19 cellular contexts compared by ENCODE assay signal in genomic region chr4:48074657-48075056, GRCh38. TPM values are rescaled to one million over a fixed set of nuclear protein-coding genes. Genes with fewer than 3 reads are reported as not detected.
DNase-seq lines count a peak whose midpoint lies in the region; ATAC-seq and TF ChIP-seq lines count a peak whose summit lies in the region.
"Had no signal": no experiment of that assay in that cellular context is flagged by ENCODE, and none has a peak within 500 bp of the region (broad histone marks: within the 10 kb centered on the region; RNA-seq: fewer than 3 reads in every experiment).

No MANE protein-coding gene starts in this region.

- H3K27ac ChIP-seq in breast epithelium, result no peak overlapping the region
- no peak overlapping the region for H3K27ac ChIP-seq in SK-N-SH (ENCODE audit: low read depth in 2 of 2, low read length in 1 of 2)
- H3K27ac ChIP-seq: HL-60 had no signal

- H3K9me3 ChIP-seq in breast epithelium, result no peaks in the 10 kb centered on the region
- no peaks in the 10 kb centered on the region for H3K9me3 ChIP-seq in SK-N-SH
- H3K9me3 ChIP-seq: BLaER1 treated with 17β-estradiol and CSF1 and Interleukin-3, amounts not matched to agents 10 nM and 100 nM had no signal

- no peaks in the 10 kb centered on the region for H4K20me1 ChIP-seq in SK-N-SH (ENCODE audit: insufficient read depth)
- H4K20me1 ChIP-seq: BLaER1 treated with 17β-estradiol and CSF1 and Interleukin-3, amounts not matched to agents 10 nM and 100 nM had no signal

- H3K9me2 ChIP-seq in SK-N-SH, result no peaks in the 10 kb centered on the region

- H3K4me3 Mint-ChIP-seq in activated naive CD8-positive, alpha-beta T cell, result no peak overlapping the region
- no peak overlapping the region for H3K4me3 Mint-ChIP-seq in activated naive CD8-positive, alpha-beta T cell treated with anti-CD3 and anti-CD28 coated beads, Interleukin-2, amount 50 U/mL, for 24 hours
- H3K4me3 Mint-ChIP-seq in T-cell, result no peak overlapping the region
- H3K4me3 Mint-ChIP-seq in progenitor cell of endocrine pancreas (ENCODE audit: low read depth), result no peak overlapping the region
- H3K4me3 Mint-ChIP-seq: CD4-positive, CD25-positive, alpha-beta regulatory T cell; HFFc6 had no signal

- no peak for TF ChIP-seq EP300 in SK-N-SH (IDR thresholded peaks at IDR 0.05; ENCODE audit: borderline replicate concordance in 1 of 2, low read depth in 1 of 2, low read length in 1 of 2)

- POLR2A ChIA-PET in T-cell (lab: Charles Lee) (no interaction called here), SK-N-SH (lab: Yijun Ruan, JAX) (no interaction called here)

- no peaks in the 10 kb centered on the region for H3K9me3 Mint-ChIP-seq in activated naive CD8-positive, alpha-beta T cell (ENCODE audit: low read depth)
- no peaks in the 10 kb centered on the region for H3K9me3 Mint-ChIP-seq in activated naive CD8-positive, alpha-beta T cell treated with anti-CD3 and anti-CD28 coated beads, Interleukin-2, amount 50 U/mL, for 24 hours
- H3K9me3 Mint-ChIP-seq in T-cell, result no peaks in the 10 kb centered on the region
- H3K9me3 Mint-ChIP-seq in progenitor cell of endocrine pancreas (ENCODE audit: low read depth), result no peaks in the 10 kb centered on the region
- H3K9me3 Mint-ChIP-seq: CD4-positive, CD25-positive, alpha-beta regulatory T cell; HFFc6 had no signal

- H2AFZ ChIP-seq in SK-N-SH (ENCODE audit: low read depth), result no peak overlapping the region

- peak overlapping the region; percentile 84 for H3K27ac Mint-ChIP-seq in activated naive CD8-positive, alpha-beta T cell
- no peak overlapping the region for H3K27ac Mint-ChIP-seq in activated naive CD8-positive, alpha-beta T cell treated with anti-CD3 and anti-CD28 coated beads, Interleukin-2, amount 50 U/mL, for 24 hours
- H3K27ac Mint-ChIP-seq in T-cell (peak overlapping the region; percentile 15 to 49), progenitor cell of endocrine pancreas (peak overlapping the region; percentile 1)
- H3K27ac Mint-ChIP-seq: HFFc6 had no signal

- 94% methylated on average over 1 of the region's 1 CpG for WGBS in SK-N-SH (ENCODE audit: low lambda C conversion rate)

- TF ChIP-seq RAD21 in SK-N-SH (IDR thresholded peaks at IDR 0.05; ENCODE audit: low read length), result no peak

- peaks cover 27% of the 10 kb centered on the region for H3K4me1 Mint-ChIP-seq in activated naive CD8-positive, alpha-beta T cell (ENCODE audit: low read depth)
- H3K4me1 Mint-ChIP-seq in activated naive CD8-positive, alpha-beta T cell treated with anti-CD3 and anti-CD28 coated beads, Interleukin-2, amount 50 U/mL, for 24 hours, result peaks cover 22% of the 10 kb centered on the region
- H3K4me1 Mint-ChIP-seq in T-cell (peaks cover 4 to 11% (median 10%) of the 10 kb centered on the region in 3 donors), progenitor cell of endocrine pancreas (ENCODE audit: low read depth) (peaks cover 55% of the 10 kb centered on the region)

- intact Hi-C loops in breast epithelium (cut with DNase I; ENCODE audit: low total_unique reads), result no loop called here

- no peak overlapping the region for H3K4me3 ChIP-seq in breast epithelium
- H3K4me3 ChIP-seq in SK-N-SH (ENCODE audit: low read depth in 2 of 2, low read length in 1 of 2), result no peak overlapping the region
- H3K4me3 ChIP-seq: BLaER1 treated with 17β-estradiol and CSF1 and Interleukin-3, amounts not matched to agents 10 nM and 100 nM had no signal

- no peaks in the 10 kb centered on the region for H3K27me3 Mint-ChIP-seq in activated naive CD8-positive, alpha-beta T cell
- H3K27me3 Mint-ChIP-seq in activated naive CD8-positive, alpha-beta T cell treated with anti-CD3 and anti-CD28 coated beads, Interleukin-2, amount 50 U/mL, for 24 hours, result no peaks in the 10 kb centered on the region
- H3K27me3 Mint-ChIP-seq in T-cell (no peaks in the 10 kb centered on the region), progenitor cell of endocrine pancreas (no peaks in the 10 kb centered on the region)
- H3K27me3 Mint-ChIP-seq: CD4-positive, CD25-positive, alpha-beta regulatory T cell had no signal

- CTCF ChIA-PET in T-cell (lab: Charles Lee) (no interaction called here), SK-N-SH (lab: Yijun Ruan, JAX) (interaction anchor here (1.1 to 3.9 kb wide), 3 partner anchors 12 to 238 kb away, joined by 3 to 28 read pairs (median 6); no protein-coding TSS in a partner anchor)

- TF ChIP-seq POLR2A in breast epithelium (IDR thresholded peaks at IDR 0.05), result no peak

- H3K27me3 ChIP-seq in breast epithelium (no peaks in the 10 kb centered on the region), SK-N-SH (ENCODE audit: insufficient read depth) (no peaks in the 10 kb centered on the region)
- H3K27me3 ChIP-seq: BLaER1 treated with 17β-estradiol and CSF1 and Interleukin-3, amounts not matched to agents 10 nM and 100 nM had no signal

- H3K4me2 ChIP-seq in SK-N-SH, result no peak overlapping the region

- no peak for DNase-seq in activated naive CD8-positive, alpha-beta T cell treated with anti-CD3 and anti-CD28 coated beads, Interleukin-2, amount 50 U/mL, for 24 hours
- DNase-seq in HT-29 (ENCODE audit: low spot score), result peak; percentile 19
- no peak for DNase-seq in T-cell
- DNase-seq in progenitor cell of endocrine pancreas (ENCODE audit: low spot score, unreplicated experiment), result no peak
- DNase-seq in breast epithelium (ENCODE audit: low spot score in 2 of 2), result no peak
- DNase-seq in 8988T, result no peak
- DNase-seq in SK-N-SH, result no peak
- DNase-seq: ACHN; CD4-positive, CD25-positive, alpha-beta regulatory T cell; DMS153; HCEC 1CT; HFFc6; IMR-90 had no signal

- H3K4me1 ChIP-seq in breast epithelium, result no peaks in the 10 kb centered on the region
- H3K4me1 ChIP-seq in SK-N-SH (ENCODE audit: control insufficient read depth in 1 of 2, insufficient read depth in 2 of 2, low read depth in 1 of 2, low read length in 1 of 2), result no peaks in the 10 kb centered on the region; a peak in 1 of 4 replicates

- H3K9ac ChIP-seq in SK-N-SH, result no peak overlapping the region
- H3K9ac ChIP-seq: BLaER1 treated with 17β-estradiol and CSF1 and Interleukin-3, amounts not matched to agents 10 nM and 100 nM had no signal

- H3K36me3 Mint-ChIP-seq in activated naive CD8-positive, alpha-beta T cell, result peaks cover 8% of the 10 kb centered on the region
- peaks cover 3% of the 10 kb centered on the region for H3K36me3 Mint-ChIP-seq in activated naive CD8-positive, alpha-beta T cell treated with anti-CD3 and anti-CD28 coated beads, Interleukin-2, amount 50 U/mL, for 24 hours (ENCODE audit: low read depth)
- H3K36me3 Mint-ChIP-seq in T-cell, result peaks cover 54% of the 10 kb centered on the region
- H3K36me3 Mint-ChIP-seq in progenitor cell of endocrine pancreas (ENCODE audit: insufficient read depth), result no peaks in the 10 kb centered on the region

- H3F3A ChIP-seq in SK-N-SH (replicated peaks; ENCODE audit: insufficient read depth), result no peaks in the 10 kb centered on the region

- H3K36me3 ChIP-seq in breast epithelium (no peaks in the 10 kb centered on the region), SK-N-SH (replicated peaks in 1 of 2; ENCODE audit: control insufficient read depth in 1 of 2, insufficient read depth in 2 of 2, low read length in 1 of 2) (no peaks in the 10 kb centered on the region)
- H3K36me3 ChIP-seq: BLaER1 treated with 17β-estradiol and CSF1 and Interleukin-3, amounts not matched to agents 10 nM and 100 nM had no signal

- no peak for ATAC-seq in activated naive CD8-positive, alpha-beta T cell treated with anti-CD3 and anti-CD28 coated beads, Interleukin-2, amount 50 U/mL, for 24 hours
- no peak for ATAC-seq in T-cell (replicated peaks in 1 of 4)

- H3K79me2 ChIP-seq in SK-N-SH (ENCODE audit: insufficient read depth), result no peaks in the 10 kb centered on the region

- TF ChIP-seq CTCF in progenitor cell of endocrine pancreas (IDR thresholded peaks at IDR 0.05; ENCODE audit: unreplicated experiment), result no peak
- TF ChIP-seq CTCF in breast epithelium (IDR thresholded peaks at IDR 0.05), result no peak
- TF ChIP-seq CTCF in SK-N-SH (IDR thresholded peaks at IDR 0.05), result no peak

TF ChIP-seq in SK-N-SH, 30 proteins besides CTCF, POLR2A, EP300 and RAD21 (continues in another document):
- TF ChIP-seq FOXJ3 (CRISPR knock-in tag; IDR thresholded peaks at IDR 0.05) (no peak), SMC3 (IDR thresholded peaks at IDR 0.05; ENCODE audit: low read depth, low read length) (no peak), PBX3 (IDR thresholded peaks at IDR 0.05) (no peak), RCOR1 (IDR thresholded peaks at IDR 0.05; ENCODE audit: low read length) (no peak), TCF12 (IDR thresholded peaks at IDR 0.05) (no peak), EZH2phosphoT487 (IDR thresholded peaks at IDR 0.05; ENCODE audit: borderline replicate concordance, low read depth) (no peak), TEAD4 (IDR thresholded peaks at IDR 0.05; ENCODE audit: borderline replicate concordance, insufficient read depth) (no peak)

RNA-seq across cellular contexts. Expression of gene NIPAL1, which starts 58.1 kb away (rescaled TPM):
- 10.3 and 16.5 TPM in 2 replicates for total RNA-seq in HT-29 (2014; rRNA removed; shearing (Covaris generic))
- total RNA-seq in T-cell (1 to 10 TPM in 2 of 5 donors, under 1 TPM in 3; 0.77 to 2.9 (median 0.80) TPM), progenitor cell of endocrine pancreas (17.6 and 21.1 TPM in 2 replicates), breast epithelium (1 to 10 TPM in 2 of 3 donors, under 1 TPM in 1; under 0.01 to 9.4 (median 2.0) TPM)
- polyA plus RNA-seq in SK-N-SH (2012; rRNA removed), result 1.8 and 2.0 TPM in 2 replicates
- 2.5 and 2.6 TPM in 2 replicates for polyA plus RNA-seq in SK-N-SH (2012; cell fraction: cytosol; rRNA removed)
- polyA plus RNA-seq in SK-N-SH (2012; cell fraction: nucleus; rRNA removed), result 0.56 and 1.5 TPM in 2 replicates

RNA-seq across cellular contexts. Expression of gene CNGA1, which starts 58.2 kb away (rescaled TPM):
- total RNA-seq in HT-29 (2014; rRNA removed; shearing (Covaris generic)), result 6.5 and 9.5 TPM in 2 replicates
- under 1 TPM in 1 of 5 donors, not detected in 4; 0.54 TPM for total RNA-seq in T-cell
- total RNA-seq in progenitor cell of endocrine pancreas, result 1.00 and 1.6 TPM in 2 replicates
- 1 to 10 TPM; 1.9 to 5.1 (median 2.3) TPM for total RNA-seq in breast epithelium
- polyA plus RNA-seq in SK-N-SH (2012; rRNA removed), result 0.23 and 0.45 TPM in 2 replicates
- 0.33 and 0.70 TPM in 2 replicates for polyA plus RNA-seq in SK-N-SH (2012; cell fraction: cytosol; rRNA removed)
- polyA plus RNA-seq in SK-N-SH (2012; cell fraction: nucleus; rRNA removed), result 0.20 and 0.39 TPM in 2 replicates
- total RNA-seq: A172; CD4-positive, CD25-positive, alpha-beta regulatory T cell; Daoy; H4; HFFc6; IMR-90 had no signal
- polyA plus RNA-seq: IMR-90 had no signal

RNA-seq across cellular contexts. Expression of gene TXK, which starts 59.4 kb away (rescaled TPM):
- total RNA-seq in HT-29 (2014; rRNA removed; shearing (Covaris generic)), result 0.89 and 1.7 TPM in 2 replicates
- total RNA-seq in T-cell, result 100 to 1,000 TPM in 1 of 5 donors, 10 to 100 TPM in 4; 55.3 to 161 (median 77.9) TPM
- 1.3 and 3.0 TPM in 2 replicates for total RNA-seq in progenitor cell of endocrine pancreas
- total RNA-seq in breast epithelium, result 1 to 10 TPM; 1.6 to 3.4 (median 3.2) TPM
- polyA plus RNA-seq in SK-N-SH (2012; rRNA removed), result 0.60 and 0.61 TPM in 2 replicates
- 0.66 and 0.72 TPM in 2 replicates for polyA plus RNA-seq in SK-N-SH (2012; cell fraction: cytosol; rRNA removed)
- polyA plus RNA-seq in SK-N-SH (2012; cell fraction: nucleus; rRNA removed), result 0.93 and 1.4 TPM in 2 replicates
- total RNA-seq: A172, HFFc6, IMR-90 had no signal
- polyA plus RNA-seq: IMR-90 had no signal

Comparison
In these comparisons a context has a peak if more than half of its experiments do, and no peak if none do; other contexts are left out.
1. RNA of gene TXK, which starts 59.4 kb away (total RNA-seq): 55.3 to 161 TPM in T-cell; 1.6 to 3.4 TPM in breast epithelium, 0.89 to 1.7 TPM in HT-29 and 1.3 to 3.0 TPM in progenitor cell of endocrine pancreas; every median in the first group is over 10 times any median in the second.